Comparison of ENCODE assay signal across 23 cellular contexts in genomic region chr14:85293820-85294219, GRCh38.
"Had no signal": no experiment of that assay in that cellular context is flagged by ENCODE, and none has a peak within 500 bp of the region (broad histone marks: within the 10 kb centered on the region; RNA-seq: fewer than 3 reads in every experiment).

No MANE protein-coding gene starts in this region.

- H3K27me3 Mint-ChIP-seq: activated CD4-positive, alpha-beta T cell treated with anti-CD3 and anti-CD28 coated beads for 36 hours; activated CD8-positive, alpha-beta T cell treated with anti-CD3 and anti-CD28 coated beads for 36 hours; T-helper 17 cell had no signal

- ATAC-seq: activated CD4-positive, alpha-beta T cell treated with anti-CD3 and anti-CD28 coated beads for 36 hours; activated CD8-positive, alpha-beta T cell treated with anti-CD3 and anti-CD28 coated beads for 36 hours; activated T-cell treated with anti-CD3 and anti-CD28 coated beads, Interleukin-2, amount 50 U/mL, for 72 hours; T-helper 17 cell had no signal

- H3K27me3 ChIP-seq: breast epithelium, Peyer's patch, SJSA1 had no signal

- H3K27ac Mint-ChIP-seq: activated CD4-positive, alpha-beta T cell treated with anti-CD3 and anti-CD28 coated beads for 36 hours; activated CD8-positive, alpha-beta T cell treated with anti-CD3 and anti-CD28 coated beads for 36 hours; activated T-cell treated with anti-CD3 and anti-CD28 coated beads, Interleukin-2, amount 50 U/mL, for 72 hours; T-helper 17 cell had no signal

- DNase-seq: activated CD4-positive, alpha-beta T cell treated with anti-CD3 and anti-CD28 coated beads for 36 hours; activated CD8-positive, alpha-beta memory T cell treated with anti-CD3 and anti-CD28 coated beads, Interleukin-2, amount 50 U/mL, for 4 hours; activated CD8-positive, alpha-beta T cell treated with anti-CD3 and anti-CD28 coated beads for 36 hours; activated naive CD4-positive, alpha-beta T cell treated with anti-CD3 and anti-CD28 coated beads, Interleukin-2, amount 50 U/mL, for 16 hours; activated T-cell treated with anti-CD3 and anti-CD28 coated beads, Interleukin-2, amount 50 U/mL, for 72 hours; aorta; caudate nucleus; KG1; NCI-H1048; NCI-H146; NCI-H1930; NCI-H2171; NCI-H2227 treated with DMSO at 0.1 percent for 48 hours; NCI-H526; NCI-H774; NK-92 treated with Interleukin-12 subunit alpha and Interleukin-12 subunit beta, amount 100 ng/mL, for 24 hours; Peyer's patch; SHP77; T-helper 17 cell; T1000 had no signal

- H3K36me3 ChIP-seq: breast epithelium, Peyer's patch, SJSA1 had no signal

- H3K4me1 ChIP-seq: breast epithelium, Peyer's patch had no signal

- H3K27ac ChIP-seq: breast epithelium, Peyer's patch, SJSA1, VCaP had no signal

- H3K9me3 ChIP-seq: breast epithelium, Peyer's patch, SJSA1 had no signal

- H3K4me3 ChIP-seq: breast epithelium, Peyer's patch, SJSA1 had no signal

- H3K4me1 Mint-ChIP-seq: activated CD4-positive, alpha-beta T cell treated with anti-CD3 and anti-CD28 coated beads for 36 hours; T-helper 17 cell had no signal

- H3K4me3 Mint-ChIP-seq: activated CD4-positive, alpha-beta T cell treated with anti-CD3 and anti-CD28 coated beads for 36 hours; activated CD8-positive, alpha-beta T cell treated with anti-CD3 and anti-CD28 coated beads for 36 hours; activated T-cell treated with anti-CD3 and anti-CD28 coated beads, Interleukin-2, amount 50 U/mL, for 72 hours; T-helper 17 cell had no signal
